ENCODE assay signal across 8 cellular contexts in genomic region chr5:180618830-180619562, GRCh38.
DNase-seq lines count a peak whose midpoint lies in the region; ATAC-seq and TF ChIP-seq lines count a peak whose summit lies in the region.

No MANE protein-coding gene starts in this region.

- H3K9me3 ChIP-seq in WERI-Rb-1 (ENCODE audit: severe bottlenecking), result no peaks in the 10 kb centered on the region

- H3K27me3 ChIP-seq in WERI-Rb-1 (ENCODE audit: insufficient read depth, low read depth, severe bottlenecking), result no peaks in the 10 kb centered on the region

- H3K27ac ChIP-seq in WERI-Rb-1, result peak overlapping the region; percentile 81

- peak; percentile 61 for TF ChIP-seq CTCF in WERI-Rb-1 (IDR thresholded peaks at IDR 0.05; ENCODE audit: low read depth, low read length)

- peak overlapping the region; percentile 43 for H3K4me3 ChIP-seq in WERI-Rb-1 (ENCODE audit: low read depth, low read length)
- H3K4me3 ChIP-seq in skeletal muscle cell (ENCODE audit: low read depth, low read length), result peak overlapping the region; percentile 45

- DNase-seq in activated CD4-positive, CD25-positive, alpha-beta regulatory T cell treated with anti-CD3 and anti-CD28 coated beads, Interleukin-2, amount 50 U/mL, for 72 hours, result no peak
- DNase-seq in WERI-Rb-1 (peak; percentile 64), fibroblast of gingiva (ENCODE audit: low read depth) (peak; percentile 18), skeletal muscle cell (ENCODE audit: low read depth) (no peak), inferior parietal cortex (ENCODE audit: extremely low spot score) (no peak)

- peak; percentile 70 for ATAC-seq in activated CD4-positive, CD25-positive, alpha-beta regulatory T cell treated with anti-CD3 and anti-CD28 coated beads, Interleukin-2, amount 50 U/mL, for 24 hours
- ATAC-seq in GM18519 (IDR thresholded peaks at IDR 0.05; ENCODE audit: low FRiP score, unreplicated experiment) (no peak), GM21390 (IDR thresholded peaks at IDR 0.05; ENCODE audit: unreplicated experiment) (no peak)

- H3K36me3 ChIP-seq in WERI-Rb-1, result no peaks in the 10 kb centered on the region

Comparison
In these comparisons a context has a peak if more than half of its experiments do, and no peak if none do; other contexts are left out.
1. ATAC-seq: peak in activated CD4-positive, CD25-positive, alpha-beta regulatory T cell treated with anti-CD3 and anti-CD28 coated beads, Interleukin-2, amount 50 U/mL, for 24 hours (2 of 2); none in GM18519 (single experiment) and GM21390 (single experiment).
2. DNase-seq: peak in WERI-Rb-1 (single experiment) and fibroblast of gingiva (single experiment); none in activated CD4-positive, CD25-positive, alpha-beta regulatory T cell treated with anti-CD3 and anti-CD28 coated beads, Interleukin-2, amount 50 U/mL, for 72 hours (single experiment), skeletal muscle cell (single experiment) and inferior parietal cortex (single experiment).